Comparison of ENCODE assay signal across 14 cellular contexts in genomic region chr5:172666251-172666650, GRCh38. TPM values are rescaled to one million over a fixed set of nuclear protein-coding genes. Genes with fewer than 3 reads are reported as not detected.
DNase-seq lines count a peak whose midpoint lies in the region; ATAC-seq and TF ChIP-seq lines count a peak whose summit lies in the region.
"Had no signal": no experiment of that assay in that cellular context is flagged by ENCODE, and none has a peak within 500 bp of the region (broad histone marks: within the 10 kb centered on the region; RNA-seq: fewer than 3 reads in every experiment).

No MANE protein-coding gene starts in this region.

- WGBS in SK-N-SH (ENCODE audit: low lambda C conversion rate), result 96% methylated on average over 7 of the region's 7 CpGs
- 58% methylated on average over 4 of the region's 7 CpGs; no CpG with 5 or more reads in 1 of the 2 donors for WGBS in gastroesophageal sphincter (ENCODE audit: low coverage in 1 of 2), 2 donors

- peak overlapping the region in 1 of 2 experiments; percentile 93; a peak in 1 of 4 replicates for H3K27ac ChIP-seq in SK-N-SH (ENCODE audit: low read depth in 2 of 2, low read length in 1 of 2)
- H3K27ac ChIP-seq in gastroesophageal sphincter, result peak overlapping the region in 2 of 4 donors; percentile 47 to 51
- peak overlapping the region; percentile 31 to 84 (median 56) for H3K27ac ChIP-seq in gastrocnemius medialis

- no peak overlapping the region for H2AFZ ChIP-seq in SK-N-SH (ENCODE audit: low read depth)

- H3K9me2 ChIP-seq in SK-N-SH, result no peaks in the 10 kb centered on the region

- in situ Hi-C loops in gastrocnemius medialis (cut with MboI; ENCODE audit: low sequenced_read_pairs in 4 of 4), result no loop called here

- no peaks in the 10 kb centered on the region for H4K20me1 ChIP-seq in SK-N-SH (ENCODE audit: insufficient read depth)

- H3K79me2 ChIP-seq in SK-N-SH (ENCODE audit: insufficient read depth), result peaks cover 4% of the 10 kb centered on the region; the same call in 1 of the 2 replicates

- H3K36me3 ChIP-seq in H7 (replicated peaks; ENCODE audit: control insufficient read depth, insufficient read depth, low read length) (no peaks in the 10 kb centered on the region; the same call in 1 of the 2 replicates), SK-N-SH (replicated peaks in 1 of 2; ENCODE audit: control insufficient read depth in 1 of 2, insufficient read depth in 2 of 2, low read length in 1 of 2) (no peaks in the 10 kb centered on the region), gastroesophageal sphincter (peaks cover 0 to 17% of the 10 kb centered on the region in 2 donors), gastrocnemius medialis (no peaks in the 10 kb centered on the region)
- H3K36me3 ChIP-seq: ovary had no signal

- no peaks in the 10 kb centered on the region for H3K9me3 ChIP-seq in SK-N-SH
- H3K9me3 ChIP-seq in gastroesophageal sphincter, result no peaks in the 10 kb centered on the region
- no peaks in the 10 kb centered on the region for H3K9me3 ChIP-seq in gastrocnemius medialis
- H3K9me3 ChIP-seq: ovary had no signal

- DNase-seq in H7 (peak; percentile 85), SK-N-SH (no peak), gastrocnemius medialis (no peak), NCI-H2227 (lab: John Stamatoyannopoulos, UW; ENCODE audit: unreplicated experiment) (no peak), GM03348 (ENCODE audit: low spot score) (no peak)
- DNase-seq: activated naive CD8-positive, alpha-beta T cell treated with anti-CD3 and anti-CD28 coated beads, Interleukin-2, amount 10 ng/mL, durations not matched to agents 7 days and 5 days; head of caudate nucleus; NCI-H1105 treated with DMSO at 0.1 percent for 48 hours; stimulated activated CD4-positive, alpha-beta T cell treated with anti-CD3 and anti-CD28 coated beads, Interleukin-4, amount 100 ng/mL, for 1 hour; stimulated activated naive CD8-positive, alpha-beta T cell treated with anti-CD3 and anti-CD28 coated beads, Interleukin-15, amount 100 ng/mL, for 72 hours; T-helper 17 cell had no signal

- H3K4me1 ChIP-seq in SK-N-SH (ENCODE audit: control insufficient read depth in 1 of 2, insufficient read depth in 2 of 2, low read depth in 1 of 2, low read length in 1 of 2), result peaks cover 0 to 27% of the 10 kb centered on the region in 2 experiments; a peak in 3 of 4 replicates
- peaks cover 0 to 86% (median 20%) of the 10 kb centered on the region in 3 donors for H3K4me1 ChIP-seq in gastroesophageal sphincter
- H3K4me1 ChIP-seq in gastrocnemius medialis, result peaks cover 0 to 15% of the 10 kb centered on the region in 2 donors

- peak; percentile 49 for TF ChIP-seq RAD21 in SK-N-SH (IDR thresholded peaks at IDR 0.05; ENCODE audit: low read length)

- TF ChIP-seq EP300 in SK-N-SH (IDR thresholded peaks at IDR 0.05; ENCODE audit: borderline replicate concordance in 1 of 2, low read depth in 1 of 2, low read length in 1 of 2) (no peak), gastroesophageal sphincter (IDR thresholded peaks at IDR 0.05) (no peak)

- CTCF ChIA-PET in SK-N-SH (lab: Yijun Ruan, JAX), result interaction anchor here (0.7 to 6.3 kb wide), 13 partner anchors 11 to 752 kb away, joined by 3 to 51 read pairs (median 4); partner anchors contain the start of gene NEURL1B

- H3K9ac ChIP-seq in SK-N-SH, result no peak overlapping the region

- no peaks in the 10 kb centered on the region for H3K27me3 ChIP-seq in H7 (ENCODE audit: control insufficient read depth, insufficient read depth, low read length)
- H3K27me3 ChIP-seq in SK-N-SH (ENCODE audit: insufficient read depth), result no peaks in the 10 kb centered on the region
- no peaks in the 10 kb centered on the region for H3K27me3 ChIP-seq in gastroesophageal sphincter
- H3K27me3 ChIP-seq in gastrocnemius medialis, result no peaks in the 10 kb centered on the region
- H3K27me3 ChIP-seq: ovary had no signal

- no peak overlapping the region for H3K4me3 ChIP-seq in H7 (ENCODE audit: insufficient read depth, low read depth, low read length)
- H3K4me3 ChIP-seq in SK-N-SH (ENCODE audit: low read depth in 2 of 2, low read length in 1 of 2), result no peak overlapping the region
- H3K4me3 ChIP-seq in gastroesophageal sphincter, result no peak overlapping the region
- H3K4me3 ChIP-seq in gastrocnemius medialis, result no peak overlapping the region
- H3K4me3 ChIP-seq: ovary had no signal

- H3F3A ChIP-seq in SK-N-SH (replicated peaks; ENCODE audit: insufficient read depth), result no peaks in the 10 kb centered on the region

- intact Hi-C loops in gastrocnemius medialis (cut with DNase I; ENCODE audit: low total_unique reads), result no loop called here

- POLR2A ChIA-PET in SK-N-SH (lab: Yijun Ruan, JAX), result no interaction called here

- no peak for TF ChIP-seq POLR2A in gastroesophageal sphincter (IDR thresholded peaks at IDR 0.05)
- TF ChIP-seq POLR2A in gastrocnemius medialis (IDR thresholded peaks at IDR 0.05), result no peak

- no peak overlapping the region for H3K4me2 ChIP-seq in SK-N-SH

- TF ChIP-seq CTCF in SK-N-SH (IDR thresholded peaks at IDR 0.05) (no peak), gastroesophageal sphincter (IDR thresholded peaks at IDR 0.05) (no peak), gastrocnemius medialis (IDR thresholded peaks at IDR 0.05 in 4 of 5, conservative IDR thresholded peaks at IDR 0.05 in 1 of 5) (no peak)

- ATAC-seq in gastroesophageal sphincter (peak; percentile 73), gastrocnemius medialis (peak; percentile 34 to 40), HG02840 (IDR thresholded peaks at IDR 0.05; ENCODE audit: low FRiP score, unreplicated experiment) (no peak)
- ATAC-seq: stimulated activated naive CD8-positive, alpha-beta T cell treated with anti-CD3 and anti-CD28 coated beads, Interleukin-15, amount 100 ng/mL, for 72 hours; T-helper 17 cell had no signal

TF ChIP-seq in SK-N-SH, 30 proteins besides CTCF, POLR2A, EP300 and RAD21 (continues in another document):
- TF ChIP-seq FOXM1 (IDR thresholded peaks at IDR 0.05; ENCODE audit: low read depth), result no peak
- no peak for TF ChIP-seq TEAD4 (IDR thresholded peaks at IDR 0.05; ENCODE audit: borderline replicate concordance, insufficient read depth)
- TF ChIP-seq, protein P1, sequence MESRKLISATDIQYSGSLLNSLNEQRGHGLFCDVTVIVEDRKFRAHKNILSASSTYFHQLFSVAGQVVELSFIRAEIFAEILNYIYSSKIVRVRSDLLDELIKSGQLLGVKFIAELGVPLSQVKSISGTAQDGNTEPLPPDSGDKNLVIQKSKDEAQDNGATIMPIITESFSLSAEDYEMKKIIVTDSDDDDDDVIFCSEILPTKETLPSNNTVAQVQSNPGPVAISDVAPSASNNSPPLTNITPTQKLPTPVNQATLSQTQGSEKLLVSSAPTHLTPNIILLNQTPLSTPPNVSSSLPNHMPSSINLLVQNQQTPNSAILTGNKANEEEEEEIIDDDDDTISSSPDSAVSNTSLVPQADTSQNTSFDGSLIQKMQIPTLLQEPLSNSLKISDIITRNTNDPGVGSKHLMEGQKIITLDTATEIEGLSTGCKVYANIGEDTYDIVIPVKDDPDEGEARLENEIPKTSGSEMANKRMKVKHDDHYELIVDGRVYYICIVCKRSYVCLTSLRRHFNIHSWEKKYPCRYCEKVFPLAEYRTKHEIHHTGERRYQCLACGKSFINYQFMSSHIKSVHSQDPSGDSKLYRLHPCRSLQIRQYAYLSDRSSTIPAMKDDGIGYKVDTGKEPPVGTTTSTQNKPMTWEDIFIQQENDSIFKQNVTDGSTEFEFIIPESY (IDR thresholded peaks at IDR 0.05; ENCODE audit: borderline replicate concordance, low read depth), result no peak
- no peak for TF ChIP-seq USF1 (IDR thresholded peaks at IDR 0.05; ENCODE audit: borderline replicate concordance, low read depth)
- TF ChIP-seq FOXJ3 (CRISPR knock-in tag; IDR thresholded peaks at IDR 0.05), result no peak
- no peak for TF ChIP-seq MXI1 (IDR thresholded peaks at IDR 0.05; ENCODE audit: low read depth, low read length)
- TF ChIP-seq, protein P2, sequence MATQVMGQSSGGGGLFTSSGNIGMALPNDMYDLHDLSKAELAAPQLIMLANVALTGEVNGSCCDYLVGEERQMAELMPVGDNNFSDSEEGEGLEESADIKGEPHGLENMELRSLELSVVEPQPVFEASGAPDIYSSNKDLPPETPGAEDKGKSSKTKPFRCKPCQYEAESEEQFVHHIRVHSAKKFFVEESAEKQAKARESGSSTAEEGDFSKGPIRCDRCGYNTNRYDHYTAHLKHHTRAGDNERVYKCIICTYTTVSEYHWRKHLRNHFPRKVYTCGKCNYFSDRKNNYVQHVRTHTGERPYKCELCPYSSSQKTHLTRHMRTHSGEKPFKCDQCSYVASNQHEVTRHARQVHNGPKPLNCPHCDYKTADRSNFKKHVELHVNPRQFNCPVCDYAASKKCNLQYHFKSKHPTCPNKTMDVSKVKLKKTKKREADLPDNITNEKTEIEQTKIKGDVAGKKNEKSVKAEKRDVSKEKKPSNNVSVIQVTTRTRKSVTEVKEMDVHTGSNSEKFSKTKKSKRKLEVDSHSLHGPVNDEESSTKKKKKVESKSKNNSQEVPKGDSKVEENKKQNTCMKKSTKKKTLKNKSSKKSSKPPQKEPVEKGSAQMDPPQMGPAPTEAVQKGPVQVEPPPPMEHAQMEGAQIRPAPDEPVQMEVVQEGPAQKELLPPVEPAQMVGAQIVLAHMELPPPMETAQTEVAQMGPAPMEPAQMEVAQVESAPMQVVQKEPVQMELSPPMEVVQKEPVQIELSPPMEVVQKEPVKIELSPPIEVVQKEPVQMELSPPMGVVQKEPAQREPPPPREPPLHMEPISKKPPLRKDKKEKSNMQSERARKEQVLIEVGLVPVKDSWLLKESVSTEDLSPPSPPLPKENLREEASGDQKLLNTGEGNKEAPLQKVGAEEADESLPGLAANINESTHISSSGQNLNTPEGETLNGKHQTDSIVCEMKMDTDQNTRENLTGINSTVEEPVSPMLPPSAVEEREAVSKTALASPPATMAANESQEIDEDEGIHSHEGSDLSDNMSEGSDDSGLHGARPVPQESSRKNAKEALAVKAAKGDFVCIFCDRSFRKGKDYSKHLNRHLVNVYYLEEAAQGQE (IDR thresholded peaks at IDR 0.05; ENCODE audit: low read depth, low read length), result no peak

RNA-seq across cellular contexts. Expression of gene NEURL1B, which starts 25.2 kb away (rescaled TPM):
- total RNA-seq in H7 (2014; rRNA removed; shearing (Covaris generic)), result 4.7 and 7.5 TPM in 2 replicates
- polyA plus RNA-seq in SK-N-SH (2012; rRNA removed), result 2.2 and 2.8 TPM in 2 replicates
- polyA plus RNA-seq in SK-N-SH (2012; cell fraction: cytosol; rRNA removed), result 1.8 and 2.8 TPM in 2 replicates
- polyA plus RNA-seq in SK-N-SH (2012; cell fraction: nucleus; rRNA removed), result 6.2 and 7.7 TPM in 2 replicates
- total RNA-seq in gastroesophageal sphincter (10 to 100 TPM; 21.7 to 59.9 (median 41.5) TPM), gastrocnemius medialis (10 to 100 TPM in 3 of 4 donors, 1 to 10 TPM in 1; 8.7 to 18.8 (median 15.1) TPM)
